In the genomic region with DNA sequence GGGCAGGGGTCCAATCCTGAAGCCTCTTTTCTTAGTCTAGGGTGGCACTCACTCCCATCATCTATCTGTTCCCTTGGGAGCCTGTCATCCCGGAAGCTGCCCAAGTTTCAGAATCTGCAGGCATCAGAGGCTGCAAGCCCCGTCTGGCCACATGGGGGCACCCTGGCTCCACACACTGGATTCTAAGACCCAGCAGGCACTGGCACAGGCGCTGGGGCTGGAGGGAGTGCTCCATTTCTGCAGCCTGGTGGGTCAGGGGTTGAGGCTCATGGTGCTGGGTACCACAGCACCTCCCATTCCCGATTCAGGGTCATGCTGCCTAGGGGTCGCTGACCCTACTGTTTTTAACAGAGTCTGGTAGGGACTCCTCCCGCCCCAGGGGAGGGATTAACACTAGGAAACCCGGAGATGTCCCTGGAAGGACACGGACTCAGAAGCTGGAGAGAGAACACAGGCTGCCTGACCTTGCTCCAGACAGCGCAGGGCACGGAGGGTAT, we compare ENCODE assay signal across 8 cellular contexts.
DNase-seq lines count a peak whose midpoint lies in the region; ATAC-seq and TF ChIP-seq lines count a peak whose summit lies in the region.

No MANE protein-coding gene starts in this region.

- DNase-seq in AG08395 (ENCODE audit: low spot score) (peak; percentile 84), SKM-1 (lab: John Stamatoyannopoulos, UW; ENCODE audit: unreplicated experiment) (peak; percentile 16), astrocyte of the hippocampus (ENCODE audit: low read depth, low spot score) (peak; percentile 88), hypothalamus (lab: John Stamatoyannopoulos, UW) (peak in 50 of 51 donors; percentile 9 to 90 (median 66)), sigmoid colon (peak; percentile 87), NCI-H774 (lab: John Stamatoyannopoulos, UW) (no peak)

- H3K4me2 ChIP-seq in Loucy (ENCODE audit: low read depth, low read length, poor library complexity, severe bottlenecking): no peak overlapping the region

- H3F3A ChIP-seq in Loucy (ENCODE audit: low read depth): no peaks in the 10 kb centered on the region

- H3K9me2 ChIP-seq in Loucy (replicated peaks; ENCODE audit: low read depth, low read length): no peaks in the 10 kb centered on the region

- no peaks in the 10 kb centered on the region for H4K20me1 ChIP-seq in Loucy (ENCODE audit: insufficient read depth, low read length, poor library complexity, severe bottlenecking)

- TF ChIP-seq CTCF in Loucy (conservative IDR thresholded peaks at IDR 0.05; ENCODE audit: low read length): peak; percentile 75
- peak; percentile 81 to 94 (median 86) for TF ChIP-seq CTCF in sigmoid colon (IDR thresholded peaks at IDR 0.05)

- no peak for TF ChIP-seq POLR2A in sigmoid colon (IDR thresholded peaks at IDR 0.05)

- H3K36me3 ChIP-seq in Loucy (ENCODE audit: insufficient read depth, low read length): no peaks in the 10 kb centered on the region
- peaks cover 0 to 25% (median 5%) of the 10 kb centered on the region in 4 donors for H3K36me3 ChIP-seq in sigmoid colon

- ATAC-seq in GM18502 (IDR thresholded peaks at IDR 0.05; ENCODE audit: poor library complexity, unreplicated experiment): peak; percentile 63

- H3K27ac ChIP-seq in sigmoid colon: peak overlapping the region in 1 of 4 donors; percentile 37

- H3K9me3 ChIP-seq in Loucy (ENCODE audit: insufficient read depth, low read depth, low read length) (no peaks in the 10 kb centered on the region; the same call in 1 of the 2 replicates), sigmoid colon (no peaks in the 10 kb centered on the region)

- TF ChIP-seq EP300 in sigmoid colon (IDR thresholded peaks at IDR 0.05): no peak

- no peaks in the 10 kb centered on the region for H3K4me1 ChIP-seq in Loucy (ENCODE audit: insufficient read depth, low read length, poor library complexity, severe bottlenecking)
- peaks cover 0 to 15% (median 6%) of the 10 kb centered on the region in 4 donors for H3K4me1 ChIP-seq in sigmoid colon

- intact Hi-C loops in sigmoid colon (cut with DNase I): loop anchor here (2.0 to 10.0 kb wide), 5 partner anchors 217 to 1723 kb away; a partner anchor contains a TSS

- H3K79me2 ChIP-seq in Loucy (ENCODE audit: insufficient read depth, low read length): no peaks in the 10 kb centered on the region

- no peak overlapping the region for H2AFZ ChIP-seq in Loucy (ENCODE audit: low read length)

- H3K4me3 ChIP-seq in Loucy (ENCODE audit: low read length, poor library complexity, severe bottlenecking) (no peak overlapping the region), sigmoid colon (peak overlapping the region in 2 of 4 donors; percentile 9 to 14)

- no peak overlapping the region for H3K9ac ChIP-seq in Loucy (ENCODE audit: low read depth, low read length, poor library complexity, severe bottlenecking)

- 19 to 27% methylated on average over 10 of the region's 10 CpGs for WGBS in sigmoid colon, 2 donors

- H3K27me3 ChIP-seq in Loucy (ENCODE audit: insufficient read depth, low read length, poor library complexity, severe bottlenecking) (no peaks in the 10 kb centered on the region), sigmoid colon (no peaks in the 10 kb centered on the region)
